Comparison of ENCODE assay signal across 17 cellular contexts in genomic region chr9:6811436-6811835, GRCh38. TPM values are rescaled to one million over a fixed set of nuclear protein-coding genes. Genes with fewer than 3 reads are reported as not detected.
A peak's percentile ranks its signal among the peaks of the same experiment; 100 is the strongest.
DNase-seq lines count a peak whose midpoint lies in the region; ATAC-seq and TF ChIP-seq lines count a peak whose summit lies in the region.
"Had no signal": no experiment of that assay in that cellular context is flagged by ENCODE, and none has a peak within 500 bp of the region (broad histone marks: within the 10 kb centered on the region; RNA-seq: fewer than 3 reads in every experiment).

No MANE protein-coding gene starts in this region.

- no peaks in the 10 kb centered on the region for H3K4me1 ChIP-seq in foreskin keratinocyte

- TF ChIP-seq CTCF in foreskin keratinocyte (conservative IDR thresholded peaks at IDR 0.05), result no peak

- peak; percentile 5 to 43 for DNase-seq in NCI-H2081 (lab: John Stamatoyannopoulos, UW)
- DNase-seq in NCI-H2081 treated with DMSO at 0.1 percent for 48 hours (lab: John Stamatoyannopoulos, UW), result no peak
- peak; percentile 62 for DNase-seq in NCI-H69 (lab: John Stamatoyannopoulos, UW)
- peak; percentile 60 for DNase-seq in dermis blood vessel endothelial cell
- peak; percentile 75 to 93 for DNase-seq in lung microvascular endothelial cell (ENCODE audit: low read depth in 2 of 2)
- no peak for DNase-seq in mucosa of gallbladder (ENCODE audit: low spot score)
- no peak for DNase-seq in foreskin keratinocyte
- DNase-seq: 8988T, C1 segment of cervical spinal cord, DMS153, H9, IMR-90, Kasumi-1, NCI-H187 treated with DMSO at 0.1 percent for 48 hours, NCI-H524, SHP77 had no signal

- no peaks in the 10 kb centered on the region for H3K27me3 ChIP-seq in foreskin keratinocyte

- no peak overlapping the region for H3K27ac ChIP-seq in foreskin keratinocyte

- ATAC-seq in esophagus mucosa (no peak), foreskin keratinocyte (no peak)

RNA-seq across cellular contexts. Expression of gene KDM4C, which starts 53.7 kb away (rescaled TPM):
- 21.7 and 23.0 TPM in 2 replicates for total RNA-seq in dermis blood vessel endothelial cell
- 13.5 and 19.2 TPM in 2 replicates for total RNA-seq in lung microvascular endothelial cell
- 19.2 TPM for total RNA-seq in esophagus mucosa
- 43.1 TPM for total RNA-seq in mucosa of gallbladder
- total RNA-seq in foreskin keratinocyte, result 12.1 and 12.2 TPM in 2 replicates
- 3.0 and 3.2 TPM in 2 replicates for polyA plus RNA-seq in foreskin keratinocyte

Comparison
In these comparisons a context has a peak if more than half of its experiments do, and no peak if none do; other contexts are left out.
1. DNase-seq: peak in NCI-H2081 (2 of 2), NCI-H69 (single experiment), dermis blood vessel endothelial cell (single experiment) and lung microvascular endothelial cell (2 of 2); none in NCI-H2081 treated with DMSO at 0.1 percent for 48 hours (single experiment), mucosa of gallbladder (single experiment) and foreskin keratinocyte (0 of 2).